In the genomic region with DNA sequence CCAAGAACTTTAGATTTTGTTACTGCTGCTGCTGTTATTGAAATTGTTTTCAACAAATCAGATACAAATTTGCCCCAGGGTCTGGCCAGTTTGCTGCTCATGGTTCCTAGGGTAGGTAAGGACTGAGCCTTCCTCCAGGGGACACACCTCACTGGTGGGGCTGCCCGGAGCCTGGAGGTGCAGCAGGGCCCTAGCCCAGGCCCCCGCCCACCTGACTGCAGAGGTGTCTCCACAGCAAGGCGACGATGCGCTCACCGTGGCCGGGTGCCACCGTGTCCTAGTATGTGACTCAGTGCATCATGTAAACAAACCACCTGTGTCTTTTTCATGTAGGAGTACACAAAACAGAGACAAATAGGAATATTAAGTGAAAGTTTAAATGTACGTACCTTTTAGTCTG, we compare ENCODE assay signal across 20 cellular contexts.
DNase-seq lines count a peak whose midpoint lies in the region; ATAC-seq, FAIRE-seq and TF ChIP-seq lines count a peak whose summit lies in the region.
"Had no signal": no experiment of that assay in that cellular context is flagged by ENCODE, and none has a peak within 500 bp of the region (broad histone marks: within the 10 kb centered on the region; RNA-seq: fewer than 3 reads in every experiment).

No MANE protein-coding gene starts in this region.

- intact Hi-C loops in left cardiac atrium (cut with DNase I), result no loop called here

- H3K9me3 ChIP-seq in A549 (no peaks in the 10 kb centered on the region), neuronal stem cell (replicated peaks in 1 of 2; ENCODE audit: control insufficient read depth in 2 of 2, insufficient read depth in 1 of 2, low read depth in 1 of 2, low read length in 2 of 2) (no peaks in the 10 kb centered on the region)
- H3K9me3 ChIP-seq: Caco-2 had no signal

- no peaks in the 10 kb centered on the region for H3K79me1 ChIP-seq in neuronal stem cell (ENCODE audit: low read depth, low read length)

- no peaks in the 10 kb centered on the region for H3K36me3 Mint-ChIP-seq in GM23338 (ENCODE audit: low read depth)
- H3K36me3 Mint-ChIP-seq: CD8-positive, alpha-beta T cell had no signal

- no peak overlapping the region for H3K4me3 Mint-ChIP-seq in GM23338
- H3K4me3 Mint-ChIP-seq: B cell; CD4-positive, alpha-beta T cell; CD8-positive, alpha-beta T cell had no signal

- no peaks in the 10 kb centered on the region for H3K9me3 Mint-ChIP-seq in GM23338
- H3K9me3 Mint-ChIP-seq: CD4-positive, alpha-beta T cell; CD8-positive, alpha-beta T cell had no signal

- no peak for TF ChIP-seq RAD21 in A549 (conservative IDR thresholded peaks at IDR 0.05 in 1 of 2, IDR thresholded peaks at IDR 0.05 in 1 of 2)

- H3K27me3 Mint-ChIP-seq in GM23338 (ENCODE audit: insufficient read depth, low read depth, poor library complexity), result peaks cover 4% of the 10 kb centered on the region
- H3K27me3 Mint-ChIP-seq: B cell had no signal

- peaks cover 7% of the 10 kb centered on the region; the same call in 2 of the 3 replicates for H3K4me1 Mint-ChIP-seq in GM23338
- H3K4me1 Mint-ChIP-seq: B cell had no signal

- no peak overlapping the region for H2AFZ ChIP-seq in GM23338
- H2AFZ ChIP-seq in neuronal stem cell (ENCODE audit: low read length), result no peak overlapping the region

- no peak overlapping the region for H3K4ac ChIP-seq in neuronal stem cell (ENCODE audit: low read length)

- TF ChIP-seq CTCF in A549 (IDR thresholded peaks at IDR 0.05) (no peak), GM23338 (conservative IDR thresholded peaks at IDR 0.05; ENCODE audit: low read depth in 2 of 2) (no peak)

- H3K27me3 ChIP-seq in GM23338 (ENCODE audit: insufficient read depth) (no peaks in the 10 kb centered on the region), neuronal stem cell (ENCODE audit: control insufficient read depth in 3 of 3, insufficient read depth in 3 of 3, low read depth in 1 of 3, low read length in 3 of 3) (no peaks in the 10 kb centered on the region)
- H3K27me3 ChIP-seq: BLaER1 treated with 17β-estradiol and CSF1 and Interleukin-3, amounts not matched to agents 10 nM and 100 nM had no signal

- no peak overlapping the region for H4K8ac ChIP-seq in neuronal stem cell (ENCODE audit: low read depth, low read length)

- H3K36me3 ChIP-seq in GM23338 (ENCODE audit: insufficient read depth) (no peaks in the 10 kb centered on the region), neuronal stem cell (replicated peaks in 1 of 2; ENCODE audit: control insufficient read depth in 2 of 2, insufficient read depth in 2 of 2, low read length in 2 of 2) (no peaks in the 10 kb centered on the region)

- DNase-seq in A549 (ENCODE audit: low read depth in 1 of 2, low spot score in 1 of 2) (no peak), GM23338 (ENCODE audit: low spot score) (no peak), neuronal stem cell (ENCODE audit: low spot score) (no peak), left cardiac atrium (no peak)
- DNase-seq: 8988T; AML-193; Caco-2; Calu3; CD4-positive, alpha-beta T cell; CD8-positive, alpha-beta T cell; DMS79 treated with DMSO at 0.1 percent for 48 hours; GF-D8 had no signal

- H3K18ac ChIP-seq in neuronal stem cell (ENCODE audit: low read length), result peak overlapping the region; percentile 69

- POLR2A ChIA-PET in A549 (lab: Yijun Ruan, JAX), result no interaction called here

- H2BK5ac ChIP-seq in neuronal stem cell (ENCODE audit: low read length), result no peak overlapping the region

- H2BK12ac ChIP-seq in neuronal stem cell (ENCODE audit: low read length), result peak overlapping the region; percentile 14

- 28% methylated on average over 9 of the region's 9 CpGs for WGBS in A549 (ENCODE audit: missing lambda C conversion rate)
- no CpG with 5 or more reads among the region's 9 CpGs for WGBS in neuronal stem cell (ENCODE audit: extremely low coverage in 2 of 2, insufficient read length in 2 of 2, insufficient replicate concordance in 1 of 2), 2 donors

- no peak for FAIRE-seq in A549 (lab: Jason Lieb, UNC)
- FAIRE-seq: D721Med, G401.6, GM12891, GM19239 had no signal

- TF ChIP-seq EP300 in A549 (IDR thresholded peaks at IDR 0.05), result no peak

- ATAC-seq in A549, result no peak
- ATAC-seq in GM23338, result peak; percentile 64
- ATAC-seq in HG03025 (IDR thresholded peaks at IDR 0.05; ENCODE audit: low FRiP score, unreplicated experiment), result no peak
- no peak for ATAC-seq in left cardiac atrium
- ATAC-seq: CD8-positive, alpha-beta T cell had no signal

- no peaks in the 10 kb centered on the region for H3F3A ChIP-seq in GM23338 (replicated peaks; ENCODE audit: low read depth)

- no peak overlapping the region for H3K27ac ChIP-seq in A549
- no peak overlapping the region for H3K27ac ChIP-seq in GM23338 (ENCODE audit: low read depth)
- H3K27ac ChIP-seq in neuronal stem cell (replicated peaks; ENCODE audit: low read length), result no peak overlapping the region
- H3K27ac ChIP-seq: BLaER1 treated with 17β-estradiol and CSF1 and Interleukin-3, amounts not matched to agents 10 nM and 100 nM; C4-2B had no signal

- H3K14ac ChIP-seq in neuronal stem cell (ENCODE audit: low read length), result no peak overlapping the region

- CTCF ChIA-PET in A549 (lab: Yijun Ruan, JAX), result no interaction called here

- H3K79me2 ChIP-seq in GM23338 (replicated peaks; ENCODE audit: insufficient read depth), result no peaks in the 10 kb centered on the region

- no peak overlapping the region for H3K23ac ChIP-seq in neuronal stem cell (ENCODE audit: low read depth, low read length, poor library complexity)

- no peak overlapping the region for H2AK5ac ChIP-seq in neuronal stem cell (ENCODE audit: low read depth, low read length)

- H3K4me1 ChIP-seq in A549 (no peaks in the 10 kb centered on the region), GM23338 (ENCODE audit: insufficient read depth) (no peaks in the 10 kb centered on the region), neuronal stem cell (ENCODE audit: control insufficient read depth in 2 of 2, insufficient read depth in 1 of 2, low read depth in 1 of 2, low read length in 2 of 2) (no peaks in the 10 kb centered on the region)
- H3K4me1 ChIP-seq: Caco-2 had no signal

- peak; percentile 14; the same call in 1 of the 2 replicates for TF ChIP-seq POLR2A in A549 (IDR thresholded peaks at IDR 0.05; ENCODE audit: low read length)

- no peak overlapping the region for H3K9ac ChIP-seq in neuronal stem cell (ENCODE audit: low read depth, low read length, poor library complexity)
- H3K9ac ChIP-seq: BLaER1 treated with 17β-estradiol and CSF1 and Interleukin-3, amounts not matched to agents 10 nM and 100 nM had no signal

- 0 out of 2 replicates have a peak, but pooled peaks cover 5% of the 10 kb centered on the region for H3K9me2 ChIP-seq in GM23338 (ENCODE audit: insufficient read depth)

- no peaks in the 10 kb centered on the region for H4K20me1 ChIP-seq in GM23338 (replicated peaks; ENCODE audit: insufficient read depth)
- H4K20me1 ChIP-seq: BLaER1 treated with 17β-estradiol and CSF1 and Interleukin-3, amounts not matched to agents 10 nM and 100 nM had no signal

- H2BK120ac ChIP-seq in neuronal stem cell (ENCODE audit: low read depth, low read length), result no peak overlapping the region

- H3K4me2 ChIP-seq in A549 (no peak overlapping the region), GM23338 (no peak overlapping the region), neuronal stem cell (ENCODE audit: insufficient read depth, low read length, poor library complexity, severe bottlenecking) (no peak overlapping the region)
- H3K4me2 ChIP-seq: BLaER1 treated with 17β-estradiol and CSF1 and Interleukin-3, amounts not matched to agents 10 nM and 100 nM had no signal

- H3K27ac Mint-ChIP-seq in GM23338, result no peak overlapping the region
- H3K27ac Mint-ChIP-seq: B cell; CD4-positive, alpha-beta T cell; CD8-positive, alpha-beta T cell had no signal

- no peak overlapping the region for H4K91ac ChIP-seq in neuronal stem cell (ENCODE audit: low read depth, low read length, poor library complexity)

- H3K4me3 ChIP-seq in A549, result no peak overlapping the region
- no peak overlapping the region for H3K4me3 ChIP-seq in GM23338
- no peak overlapping the region for H3K4me3 ChIP-seq in neuronal stem cell (ENCODE audit: low read length in 2 of 2)
- H3K4me3 ChIP-seq: BLaER1 treated with 17β-estradiol and CSF1 and Interleukin-3, amounts not matched to agents 10 nM and 100 nM had no signal

- H2BK15ac ChIP-seq in neuronal stem cell (ENCODE audit: low read length), result no peak overlapping the region

TF ChIP-seq in A549, 52 proteins besides CTCF, POLR2A, EP300 and RAD21 (continues in another document):
- TF ChIP-seq, protein P1, sequence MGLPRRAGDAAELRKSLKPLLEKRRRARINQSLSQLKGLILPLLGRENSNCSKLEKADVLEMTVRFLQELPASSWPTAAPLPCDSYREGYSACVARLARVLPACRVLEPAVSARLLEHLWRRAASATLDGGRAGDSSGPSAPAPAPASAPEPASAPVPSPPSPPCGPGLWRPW (IDR thresholded peaks at IDR 0.05), result no peak
- no peak for TF ChIP-seq MAFK (IDR thresholded peaks at IDR 0.05; ENCODE audit: partially characterized antibody)
- no peak for TF ChIP-seq NFE2L2 (conservative IDR thresholded peaks at IDR 0.05; ENCODE audit: low read length)
- no peak for TF ChIP-seq TP53 (CRISPR knock-in tag; IDR thresholded peaks at IDR 0.05)
- TF ChIP-seq SREBF2 (IDR thresholded peaks at IDR 0.05), result no peak
- no peak for TF ChIP-seq KDM5A (IDR thresholded peaks at IDR 0.05)
- no peak for TF ChIP-seq PHF8 (IDR thresholded peaks at IDR 0.05; ENCODE audit: borderline replicate concordance, low read depth)
- TF ChIP-seq POLR2AphosphoS2 (conservative IDR thresholded peaks at IDR 0.05; ENCODE audit: low read length), result no peak
- TF ChIP-seq EHF (CRISPR knock-in tag; IDR thresholded peaks at IDR 0.05), result no peak
- no peak for TF ChIP-seq CBX8 (IDR thresholded peaks at IDR 0.05)
- TF ChIP-seq JUNB (IDR thresholded peaks at IDR 0.05), result no peak
- no peak for TF ChIP-seq GATA3 (IDR thresholded peaks at IDR 0.05; ENCODE audit: borderline replicate concordance)
